In genomic region chr17:75848523-75849303, GRCh38 we compare ENCODE assay signal across 1 cellular context.
TF ChIP-seq lines count a peak whose summit lies in the region.

No MANE protein-coding gene starts in this region.

TF ChIP-seq in SK-N-SH treated with all-trans-retinoic acid at 6 μM for 48 hours, 23 proteins besides CTCF, POLR2A, EP300 and RAD21 (continued from another document):
- TF ChIP-seq PATZ1 (CRISPR knock-in tag; IDR thresholded peaks at IDR 0.05; ENCODE audit: borderline replicate concordance) (no peak), SNAI2 (CRISPR knock-in tag; IDR thresholded peaks at IDR 0.05) (no peak), ZFP30 (CRISPR knock-in tag; IDR thresholded peaks at IDR 0.05) (no peak)
